ENCODE assay signal across 18 cellular contexts in the genomic region with DNA sequence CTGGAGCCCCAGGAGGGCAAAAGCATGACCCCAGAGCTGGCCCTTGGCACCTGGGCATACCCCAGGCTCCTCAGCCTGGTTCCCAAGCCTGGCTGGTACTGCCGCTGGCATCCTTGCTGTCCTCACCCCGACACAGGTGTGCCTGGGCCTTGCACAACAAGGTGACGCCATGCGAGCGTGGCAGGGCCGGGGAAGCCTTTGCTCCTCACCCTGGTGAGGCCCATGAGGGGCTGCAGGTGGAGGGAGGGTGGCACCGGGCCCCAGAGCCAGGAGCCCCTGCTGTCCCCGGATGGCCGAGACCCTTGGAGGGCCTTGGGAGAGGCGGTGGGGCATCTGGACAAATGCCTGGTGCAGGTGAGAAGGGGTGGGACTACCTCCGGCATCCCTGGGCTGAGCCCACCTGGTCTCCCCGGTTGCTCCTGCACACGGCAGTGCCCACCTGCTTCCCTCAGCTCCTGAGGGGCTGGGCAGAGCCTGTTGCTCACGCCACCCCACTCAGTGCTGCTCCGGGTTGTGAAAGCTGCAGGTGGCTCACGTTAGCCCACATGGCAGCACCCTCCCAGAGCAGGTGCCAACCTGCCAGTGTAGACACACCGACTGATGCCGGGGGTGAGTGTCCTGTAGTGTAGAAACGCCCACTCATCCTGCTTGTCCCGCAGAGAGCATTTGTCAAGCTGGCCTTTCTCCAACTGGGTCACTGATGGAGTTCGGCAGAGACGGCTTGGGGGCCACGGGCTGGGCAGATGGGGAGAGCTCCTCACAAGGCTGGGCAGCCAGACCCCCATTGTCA. TPM values are rescaled to one million over a fixed set of nuclear protein-coding genes. Genes with fewer than 3 reads are reported as not detected.
DNase-seq lines count a peak whose midpoint lies in the region; ATAC-seq lines count a peak whose summit lies in the region.
"Had no signal": no experiment of that assay in that cellular context is flagged by ENCODE, and none has a peak within 500 bp of the region (broad histone marks: within the 10 kb centered on the region; RNA-seq: fewer than 3 reads in every experiment).

No MANE protein-coding gene starts in this region.

- no peak for ATAC-seq in activated CD4-positive, alpha-beta T cell treated with anti-CD3 and anti-CD28 coated beads for 36 hours
- ATAC-seq in HG03175 (IDR thresholded peaks at IDR 0.05; ENCODE audit: unreplicated experiment) = no peak
- no peak for ATAC-seq in GM21576 (IDR thresholded peaks at IDR 0.05; ENCODE audit: unreplicated experiment)
- no peak for ATAC-seq in GM19023 (IDR thresholded peaks at IDR 0.05; ENCODE audit: unreplicated experiment)
- ATAC-seq: activated CD4-positive, CD25-positive, alpha-beta regulatory T cell treated with anti-CD3 and anti-CD28 coated beads, Interleukin-2, amount 50 U/mL, for 24 hours had no signal

- CTCF ChIA-PET in activated CD4-positive, alpha-beta T cell treated with anti-CD3 and anti-CD28 coated beads for 36 hours (lab: Charles Lee) = no interaction called here
- CTCF ChIA-PET in activated CD4-positive, alpha-beta T cell treated with anti-CD3 and anti-CD28 coated beads, Interleukin-2, amount 10 ng/mL, durations not matched to agents 7 days and 5 days (lab: Charles Lee) = interaction anchor here (1.8 kb wide), 1 partner anchor 36 kb away, joined by 5 read pairs; no protein-coding TSS in a partner anchor

- H3K4me1 Mint-ChIP-seq in activated CD4-positive, alpha-beta T cell treated with anti-CD3 and anti-CD28 coated beads for 36 hours = no peaks in the 10 kb centered on the region
- no peaks in the 10 kb centered on the region for H3K4me1 Mint-ChIP-seq in activated CD4-positive, alpha-beta T cell treated with anti-CD3 and anti-CD28 coated beads, Interleukin-2, amount 10 ng/mL, durations not matched to agents 7 days and 5 days

- no peak overlapping the region for H3K4me3 Mint-ChIP-seq in activated CD4-positive, alpha-beta T cell treated with anti-CD3 and anti-CD28 coated beads for 36 hours
- no peak overlapping the region for H3K4me3 Mint-ChIP-seq in activated CD4-positive, alpha-beta T cell treated with anti-CD3 and anti-CD28 coated beads, Interleukin-2, amount 10 ng/mL, durations not matched to agents 7 days and 5 days
- H3K4me3 Mint-ChIP-seq: activated T-helper 1 cell treated with anti-CD3 and anti-CD28 coated beads, Interleukin-12 subunit alpha, Interleukin-12 subunit beta, Interleukin-2, Interleukin-4 antibody, amounts not matched to agents 30 ng/mL and 10 ng/mL and 1 ng/mL, durations not matched to agents 14 hours and 24 hours and 36 hours; B cell; T-helper 2 cell treated with Interferon-gamma antibody and Interleukin-4, amounts not matched to agents 5 μg/mL and 100 μg/mL, for 36 hours had no signal

- peak; percentile 2 for DNase-seq in activated CD4-positive, alpha-beta T cell treated with anti-CD3 and anti-CD28 coated beads for 36 hours
- no peak for DNase-seq in activated CD4-positive, alpha-beta T cell treated with anti-CD3 and anti-CD28 coated beads, Interleukin-2, amount 10 ng/mL, durations not matched to agents 7 days and 5 days
- DNase-seq in NCI-H69 (lab: John Stamatoyannopoulos, UW) = peak; percentile 39
- DNase-seq in cardiac septum (ENCODE audit: low spot score) = peak; percentile 66
- DNase-seq in posterior cingulate gyrus = peak in 6 of 10 donors; percentile 1 to 75 (median 36)
- DNase-seq: caudate nucleus; NCI-H1417 treated with DMSO at 0.1 percent for 48 hours; NCI-H82; stimulated activated CD4-positive, alpha-beta T cell treated with anti-CD3 and anti-CD28 coated beads, Interleukin-4, amount 100 ng/mL, for 24 hours had no signal

- H3K36me3 Mint-ChIP-seq in activated CD4-positive, alpha-beta T cell treated with anti-CD3 and anti-CD28 coated beads for 36 hours (ENCODE audit: low read depth) = no peaks in the 10 kb centered on the region
- no peaks in the 10 kb centered on the region for H3K36me3 Mint-ChIP-seq in activated CD4-positive, alpha-beta T cell treated with anti-CD3 and anti-CD28 coated beads, Interleukin-2, amount 10 ng/mL, durations not matched to agents 7 days and 5 days (ENCODE audit: low read depth)

- intact Hi-C loops in activated CD4-positive, alpha-beta T cell treated with anti-CD3 and anti-CD28 coated beads for 36 hours (cut with DNase I, micrococcal nuclease) = loop anchor here in 1 of 2 experiments (2.0 kb wide), 1 partner anchor 61 kb away; no protein-coding TSS in a partner anchor
- intact Hi-C loops in cardiac septum (cut with DNase I) (no loop called here), posterior cingulate gyrus (cut with DNase I) (no loop called here)

- POLR2A ChIA-PET in activated CD4-positive, alpha-beta T cell treated with anti-CD3 and anti-CD28 coated beads for 36 hours (lab: Charles Lee) = no interaction called here
- POLR2A ChIA-PET in activated CD4-positive, alpha-beta T cell treated with anti-CD3 and anti-CD28 coated beads, Interleukin-2, amount 10 ng/mL, durations not matched to agents 7 days and 5 days (lab: Charles Lee) = no interaction called here

- H3K27me3 Mint-ChIP-seq in activated CD4-positive, alpha-beta T cell treated with anti-CD3 and anti-CD28 coated beads for 36 hours = peaks cover 16% of the 10 kb centered on the region
- peaks cover 17% of the 10 kb centered on the region for H3K27me3 Mint-ChIP-seq in activated CD4-positive, alpha-beta T cell treated with anti-CD3 and anti-CD28 coated beads, Interleukin-2, amount 10 ng/mL, durations not matched to agents 7 days and 5 days

- H3K27ac Mint-ChIP-seq in activated CD4-positive, alpha-beta T cell treated with anti-CD3 and anti-CD28 coated beads for 36 hours = no peak overlapping the region
- H3K27ac Mint-ChIP-seq in activated CD4-positive, alpha-beta T cell treated with anti-CD3 and anti-CD28 coated beads, Interleukin-2, amount 10 ng/mL, durations not matched to agents 7 days and 5 days = no peak overlapping the region
- H3K27ac Mint-ChIP-seq: activated T-helper 1 cell treated with anti-CD3 and anti-CD28 coated beads, Interleukin-12 subunit alpha, Interleukin-12 subunit beta, Interleukin-2, Interleukin-4 antibody, amounts not matched to agents 30 ng/mL and 10 ng/mL and 1 ng/mL, durations not matched to agents 14 hours and 24 hours and 36 hours; B cell; T-helper 2 cell treated with Interferon-gamma antibody and Interleukin-4, amounts not matched to agents 5 μg/mL and 100 μg/mL, for 36 hours had no signal

- no peaks in the 10 kb centered on the region for H3K9me3 Mint-ChIP-seq in activated CD4-positive, alpha-beta T cell treated with anti-CD3 and anti-CD28 coated beads for 36 hours (ENCODE audit: low read depth)
- no peaks in the 10 kb centered on the region for H3K9me3 Mint-ChIP-seq in activated CD4-positive, alpha-beta T cell treated with anti-CD3 and anti-CD28 coated beads, Interleukin-2, amount 10 ng/mL, durations not matched to agents 7 days and 5 days
- H3K9me3 Mint-ChIP-seq: activated T-helper 1 cell treated with anti-CD3 and anti-CD28 coated beads, Interleukin-12 subunit alpha, Interleukin-12 subunit beta, Interleukin-2, Interleukin-4 antibody, amounts not matched to agents 30 ng/mL and 10 ng/mL and 1 ng/mL, durations not matched to agents 14 hours and 24 hours and 36 hours; T-helper 2 cell treated with Interferon-gamma antibody and Interleukin-4, amounts not matched to agents 5 μg/mL and 100 μg/mL, for 36 hours had no signal

RNA-seq across cellular contexts. Expression of a gene that starts 24.6 kb away (rescaled TPM):
- under 1 TPM; 0.21 to 0.28 TPM for total RNA-seq in activated CD4-positive, alpha-beta T cell treated with anti-CD3 and anti-CD28 coated beads for 36 hours
- under 1 TPM; 0.35 to 0.50 TPM for total RNA-seq in activated CD4-positive, alpha-beta T cell treated with anti-CD3 and anti-CD28 coated beads, Interleukin-2, amount 10 ng/mL, durations not matched to agents 7 days and 5 days
- total RNA-seq in cardiac septum = 6.8 TPM
- total RNA-seq: B cell had no signal

RNA-seq across cellular contexts. Expression of a gene that starts 28.3 kb away (rescaled TPM):
- total RNA-seq in activated CD4-positive, alpha-beta T cell treated with anti-CD3 and anti-CD28 coated beads for 36 hours = not detected
- not detected for total RNA-seq in activated CD4-positive, alpha-beta T cell treated with anti-CD3 and anti-CD28 coated beads, Interleukin-2, amount 10 ng/mL, durations not matched to agents 7 days and 5 days
- 4.4 TPM for total RNA-seq in cardiac septum
- total RNA-seq: A172; activated T-helper 1 cell treated with anti-CD3 and anti-CD28 coated beads, Interleukin-12 subunit alpha, Interleukin-12 subunit beta, Interleukin-2, Interleukin-4 antibody, amounts not matched to agents 30 ng/mL and 10 ng/mL and 1 ng/mL, durations not matched to agents 14 hours and 24 hours and 36 hours; B cell; G401 had no signal
